In genomic region chr15:35306361-35306981, GRCh38 we compare ENCODE assay signal across 8 cellular contexts.
A peak's percentile ranks its signal among the peaks of the same experiment; 100 is the strongest.
DNase-seq lines count a peak whose midpoint lies in the region; TF ChIP-seq lines count a peak whose summit lies in the region.

No MANE protein-coding gene starts in this region.

- no peaks in the 10 kb centered on the region for H3K36me3 Mint-ChIP-seq in neural crest cell (ENCODE audit: low read depth)

- peak overlapping the region; percentile 90 for H3K27ac Mint-ChIP-seq in neural crest cell (ENCODE audit: unreplicated experiment)

- no peaks in the 10 kb centered on the region for H3K9me3 Mint-ChIP-seq in neural crest cell

- no peak overlapping the region for H3K4me3 ChIP-seq in fibroblast of mammary gland (ENCODE audit: control insufficient read depth, low read depth, low read length)

- TF ChIP-seq CTCF in fibroblast of mammary gland (conservative IDR thresholded peaks at IDR 0.05; ENCODE audit: control insufficient read depth, insufficient read depth, low read depth, low read length) (no peak), neural crest cell (conservative IDR thresholded peaks at IDR 0.05) (no peak), GM10266 (IDR thresholded peaks at IDR 0.05; ENCODE audit: control insufficient read depth, insufficient read depth, low read depth, missing control alignments) (no peak)

- no peaks in the 10 kb centered on the region for H3K27me3 Mint-ChIP-seq in neural crest cell (ENCODE audit: low read depth)

- H3K4me1 Mint-ChIP-seq in neural crest cell, result peaks cover 38% of the 10 kb centered on the region

- H3K4me3 Mint-ChIP-seq in neural crest cell, result peak overlapping the region; percentile 16

- peak; percentile 50 for DNase-seq in Daoy (ENCODE audit: low read depth)
- peak; percentile 97 for DNase-seq in NCI-H69 (lab: John Stamatoyannopoulos, UW)
- DNase-seq in fibroblast of mammary gland (ENCODE audit: low read depth), result peak; percentile 84
- peak; percentile 8 for DNase-seq in neural crest cell (ENCODE audit: low read depth, low spot score)
- DNase-seq in activated effector memory CD4-positive, alpha-beta T cell treated with anti-CD3 and anti-CD28 coated beads, Interleukin-2, amount 50 U/mL, for 16 hours, result no peak
- no peak for DNase-seq in NCI-H2081 treated with DMSO at 0.1 percent for 48 hours (lab: John Stamatoyannopoulos, UW)
- no peak for DNase-seq in GM10266 (ENCODE audit: extremely low spot score)
- no peak for DNase-seq in T-helper 1 cell

Comparison
In these comparisons a context has a peak if more than half of its experiments do, and no peak if none do; other contexts are left out.
1. DNase-seq: peak in Daoy (single experiment), NCI-H69 (single experiment), fibroblast of mammary gland (single experiment) and neural crest cell (single experiment); none in activated effector memory CD4-positive, alpha-beta T cell treated with anti-CD3 and anti-CD28 coated beads, Interleukin-2, amount 50 U/mL, for 16 hours (single experiment), NCI-H2081 treated with DMSO at 0.1 percent for 48 hours (single experiment), GM10266 (single experiment) and T-helper 1 cell (0 of 5).